Comparison of ENCODE assay signal across 8 cellular contexts in genomic region chr3:185823280-185824044, GRCh38. TPM values are rescaled to one million over a fixed set of nuclear protein-coding genes. Genes with fewer than 3 reads are reported as not detected.
DNase-seq lines count a peak whose midpoint lies in the region; ATAC-seq and TF ChIP-seq lines count a peak whose summit lies in the region.

No MANE protein-coding gene starts in this region.

- DNase-seq in CD1c-positive myeloid dendritic cell (ENCODE audit: extremely low spot score) (peak; percentile 42), WTC11 (ENCODE audit: low spot score) (peak; percentile 51), epithelial cell of proximal tubule (ENCODE audit: low read depth) (no peak), uterus (peak; percentile 22 to 36), NCI-H1694 treated with DMSO at 0.1 percent for 48 hours (lab: John Stamatoyannopoulos, UW) (no peak)

- intact Hi-C loops in uterus (cut with DNase I; ENCODE audit: low total_unique reads) = no loop called here

- TF ChIP-seq CTCF in WTC11 (IDR thresholded peaks at IDR 0.05) = no peak
- TF ChIP-seq CTCF in epithelial cell of proximal tubule (conservative IDR thresholded peaks at IDR 0.05; ENCODE audit: low read depth, low read length) = peak; percentile 12
- TF ChIP-seq CTCF in uterus (IDR thresholded peaks at IDR 0.05) = no peak

- H3K4me1 ChIP-seq in HUES48 (ENCODE audit: control insufficient read depth, insufficient read depth, low read length) (peaks cover 43% of the 10 kb centered on the region), muscle layer of colon (ENCODE audit: insufficient read depth, low read length) (peaks cover 7% of the 10 kb centered on the region), uterus (no peaks in the 10 kb centered on the region)

- peak overlapping the region; percentile 89 for H3K4me3 Mint-ChIP-seq in WTC11

- H3K9me3 ChIP-seq in HUES48 (ENCODE audit: control insufficient read depth, insufficient read depth, low read length) (no peaks in the 10 kb centered on the region), muscle layer of colon (ENCODE audit: low read length) (no peaks in the 10 kb centered on the region), uterus (no peaks in the 10 kb centered on the region)

- no peak for TF ChIP-seq POLR2A in uterus (IDR thresholded peaks at IDR 0.05)

- peak overlapping the region; percentile 93 for H3K27ac Mint-ChIP-seq in WTC11

- H3K27me3 Mint-ChIP-seq in WTC11 (ENCODE audit: low read depth) = peaks cover 12% of the 10 kb centered on the region

- CTCF ChIA-PET in WTC11 (lab: Charles Lee) = interaction anchor here (1.0 to 3.7 kb wide), 9 partner anchors 16 to 163 kb away, joined by 3 to 27 read pairs (median 5); no protein-coding TSS in a partner anchor

- peaks cover 17% of the 10 kb centered on the region for H3K9me3 Mint-ChIP-seq in WTC11

- POLR2A ChIA-PET in WTC11 (lab: Charles Lee) = interaction anchor here (1.2 to 1.5 kb wide), 4 partner anchors 10 to 114 kb away, joined by 4 to 13 read pairs (median 4); partner anchors contain the start of gene TRA2B

- H3K36me3 ChIP-seq in HUES48 (ENCODE audit: control insufficient read depth, insufficient read depth, low read length) (peaks cover 16% of the 10 kb centered on the region), muscle layer of colon (ENCODE audit: insufficient read depth, low read length) (no peaks in the 10 kb centered on the region), uterus (no peaks in the 10 kb centered on the region)

- ATAC-seq in WTC11 (0 out of 2 replicates have a peak, but pooled peaks have one; percentile 4), GM21423 (IDR thresholded peaks at IDR 0.05; ENCODE audit: unreplicated experiment) (no peak)

- H3K9ac ChIP-seq in HUES48 (ENCODE audit: low read depth, low read length) (peak overlapping the region; percentile 92), muscle layer of colon (ENCODE audit: low read length) (no peak overlapping the region)

- H3K27ac ChIP-seq in HUES48 (ENCODE audit: low read depth, low read length) = peak overlapping the region; percentile 96
- H3K27ac ChIP-seq in muscle layer of colon (ENCODE audit: low read depth, low read length) = peak overlapping the region; percentile 44
- H3K27ac ChIP-seq in uterus = peak overlapping the region; percentile 89 to 92

- H3K4me3 ChIP-seq in HUES48 (ENCODE audit: low read depth, low read length) (peak overlapping the region; percentile 90), epithelial cell of proximal tubule (ENCODE audit: low read depth, low read length) (peak overlapping the region; percentile 89), muscle layer of colon (ENCODE audit: low read depth in 1 of 2, low read length in 2 of 2) (peak overlapping the region; percentile 47 to 56), uterus (peak overlapping the region; percentile 49 to 52)

- H3K4me1 Mint-ChIP-seq in WTC11 = peaks cover 50% of the 10 kb centered on the region

- H3K27me3 ChIP-seq in HUES48 (ENCODE audit: control insufficient read depth, insufficient read depth, low read length) = peaks cover 6% of the 10 kb centered on the region; the same call in 1 of the 2 replicates
- H3K27me3 ChIP-seq in muscle layer of colon (ENCODE audit: control insufficient read depth in 1 of 2, insufficient read depth in 2 of 2, low read length in 2 of 2) = peaks cover 43 to 73% of the 10 kb centered on the region in 2 donors
- H3K27me3 ChIP-seq in uterus = peaks cover 0 to 18% of the 10 kb centered on the region in 2 donors

- peaks cover 20% of the 10 kb centered on the region for H3K36me3 Mint-ChIP-seq in WTC11

TF ChIP-seq in WTC11, 78 proteins besides CTCF, POLR2A, EP300 and RAD21:
- TF ChIP-seq ZNF423 (CRISPR knock-in tag; IDR thresholded peaks at IDR 0.05) = peak; percentile 48; the same call in 1 of the 2 replicates
- TF ChIP-seq RELA (CRISPR knock-in tag; IDR thresholded peaks at IDR 0.05; ENCODE audit: borderline replicate concordance) = no peak
- TF ChIP-seq ZNF263 (CRISPR knock-in tag; IDR thresholded peaks at IDR 0.05; ENCODE audit: low read depth) = 0 out of 2 replicates have a peak, but pooled peaks have one; percentile 11

RNA-seq across cellular contexts. Expression of gene IGF2BP2, which starts 1.4 kb away (rescaled TPM):
- 133 to 157 TPM (median 150 TPM) in 3 replicates for total RNA-seq in WTC11 (2021)
- 57.6 and 99.8 TPM in 2 replicates for total RNA-seq in epithelial cell of proximal tubule
- total RNA-seq in uterus = 10 to 100 TPM in 3 of 4 donors, 1 to 10 TPM in 1; 2.9 to 65.6 (median 13.1) TPM

Comparison
In these comparisons a context has a peak if more than half of its experiments do, and no peak if none do; other contexts are left out.
1. DNase-seq: peak in CD1c-positive myeloid dendritic cell (single experiment), WTC11 (single experiment) and uterus (2 of 2); none in epithelial cell of proximal tubule (single experiment) and NCI-H1694 treated with DMSO at 0.1 percent for 48 hours (single experiment).
2. H3K27ac ChIP-seq: peak in every context shown above with its lines; median percentile 96 in HUES48; 90 in uterus; 44 in muscle layer of colon.
3. Peak in every context shown above with its lines, with median percentiles within 50 percentile points of each other: H3K4me3 ChIP-seq.